ENCODE assay signal across 18 cellular contexts in genomic region chr10:11326241-11326640, GRCh38.
DNase-seq lines count a peak whose midpoint lies in the region; ATAC-seq and TF ChIP-seq lines count a peak whose summit lies in the region.
"Had no signal": no experiment of that assay in that cellular context is flagged by ENCODE, and none has a peak within 500 bp of the region (broad histone marks: within the 10 kb centered on the region; RNA-seq: fewer than 3 reads in every experiment).

No MANE protein-coding gene starts in this region.

- peaks cover 23% of the 10 kb centered on the region for H3K4me1 Mint-ChIP-seq in activated CD4-positive, alpha-beta memory T cell treated with anti-CD3 and anti-CD28 coated beads, Interleukin-2, amount 10 ng/mL, durations not matched to agents 7 days and 5 days
- peaks cover 45% of the 10 kb centered on the region for H3K4me1 Mint-ChIP-seq in activated CD4-positive, alpha-beta memory T cell treated with anti-CD3 and anti-CD28 coated beads for 36 hours (ENCODE audit: low read depth)
- peaks cover 31% of the 10 kb centered on the region for H3K4me1 Mint-ChIP-seq in central memory CD8-positive, alpha-beta T cell

- POLR2A ChIA-PET in activated CD4-positive, alpha-beta memory T cell treated with anti-CD3 and anti-CD28 coated beads, Interleukin-2, amount 10 ng/mL, durations not matched to agents 7 days and 5 days (lab: Charles Lee): interaction anchor here (0.7 to 3.9 kb wide), 3 partner anchors 9 to 13 kb away, joined by 3 to 18 read pairs (median 7); no protein-coding TSS in a partner anchor
- POLR2A ChIA-PET in activated CD4-positive, alpha-beta memory T cell treated with anti-CD3 and anti-CD28 coated beads for 36 hours (lab: Charles Lee): interaction anchor here (0.7 kb wide), 1 partner anchor 39 kb away, joined by 3 read pairs; no protein-coding TSS in a partner anchor

- H3K4me1 ChIP-seq in HUES48 (ENCODE audit: control insufficient read depth, insufficient read depth, low read length): peaks cover 30% of the 10 kb centered on the region
- H3K4me1 ChIP-seq: psoas muscle had no signal

- DNase-seq in activated CD4-positive, alpha-beta memory T cell treated with anti-CD3 and anti-CD28 coated beads, Interleukin-2, amount 10 ng/mL, durations not matched to agents 7 days and 5 days: no peak
- no peak for DNase-seq in activated CD4-positive, alpha-beta memory T cell treated with anti-CD3 and anti-CD28 coated beads for 36 hours
- DNase-seq in central memory CD8-positive, alpha-beta T cell (ENCODE audit: low spot score in 2 of 2): no peak
- DNase-seq in omental fat pad (ENCODE audit: low spot score) (no peak), GOT3 (lab: John Stamatoyannopoulos, UW) (no peak)
- DNase-seq in stimulated activated CD4-positive, alpha-beta T cell treated with anti-CD3 and anti-CD28 coated beads, Interleukin-1b, Interleukin-23, amount 100 ng/mL, for 48 hours: no peak
- DNase-seq: activated naive CD8-positive, alpha-beta T cell treated with anti-CD3 and anti-CD28 coated beads, Interleukin-2, amount 10 ng/mL, durations not matched to agents 7 days and 5 days; DND-41; left lung; NCI-H146; NCI-H748 treated with DMSO at 0.1 percent for 48 hours; OCI-M1; psoas muscle; SJCRH30 had no signal

- H3K4me3 ChIP-seq in HUES48 (ENCODE audit: low read depth, low read length): no peak overlapping the region
- H3K4me3 ChIP-seq: left lung, psoas muscle, SJCRH30, tibial nerve had no signal

- ATAC-seq in central memory CD8-positive, alpha-beta T cell (replicated peaks; ENCODE audit: extremely low read depth, poor library complexity, severe bottlenecking): no peak
- ATAC-seq in omental fat pad (ENCODE audit: low FRiP score) (peak; percentile 27), SK-N-SH treated with all-trans-retinoic acid at 6 μM for 48 hours (no peak)
- ATAC-seq: psoas muscle had no signal

- CTCF ChIA-PET in activated CD4-positive, alpha-beta memory T cell treated with anti-CD3 and anti-CD28 coated beads, Interleukin-2, amount 10 ng/mL, durations not matched to agents 7 days and 5 days (lab: Charles Lee): no interaction called here
- CTCF ChIA-PET in activated CD4-positive, alpha-beta memory T cell treated with anti-CD3 and anti-CD28 coated beads for 36 hours (lab: Charles Lee): interaction anchor here (1.0 kb wide), 1 partner anchor 56 kb away, joined by 3 read pairs; no protein-coding TSS in a partner anchor

- peak overlapping the region; percentile 40 for H3K27ac ChIP-seq in HUES48 (ENCODE audit: low read depth, low read length)
- H3K27ac ChIP-seq: left lung, psoas muscle, SJCRH30 had no signal

- peaks cover 95% of the 10 kb centered on the region for H3K36me3 Mint-ChIP-seq in activated CD4-positive, alpha-beta memory T cell treated with anti-CD3 and anti-CD28 coated beads, Interleukin-2, amount 10 ng/mL, durations not matched to agents 7 days and 5 days (ENCODE audit: low read depth)
- peaks cover 57% of the 10 kb centered on the region for H3K36me3 Mint-ChIP-seq in activated CD4-positive, alpha-beta memory T cell treated with anti-CD3 and anti-CD28 coated beads for 36 hours
- peaks cover 93% of the 10 kb centered on the region for H3K36me3 Mint-ChIP-seq in central memory CD8-positive, alpha-beta T cell (ENCODE audit: insufficient read depth)

- H3K9ac ChIP-seq in HUES48 (ENCODE audit: low read depth, low read length): no peak overlapping the region

- H3K27me3 Mint-ChIP-seq in activated CD4-positive, alpha-beta memory T cell treated with anti-CD3 and anti-CD28 coated beads, Interleukin-2, amount 10 ng/mL, durations not matched to agents 7 days and 5 days: no peaks in the 10 kb centered on the region
- H3K27me3 Mint-ChIP-seq in activated CD4-positive, alpha-beta memory T cell treated with anti-CD3 and anti-CD28 coated beads for 36 hours: no peaks in the 10 kb centered on the region
- no peaks in the 10 kb centered on the region for H3K27me3 Mint-ChIP-seq in central memory CD8-positive, alpha-beta T cell
- H3K27me3 Mint-ChIP-seq: activated naive CD8-positive, alpha-beta T cell treated with anti-CD3 and anti-CD28 coated beads, Interleukin-2, amount 10 ng/mL, durations not matched to agents 7 days and 5 days had no signal

- TF ChIP-seq CTCF in omental fat pad (IDR thresholded peaks at IDR 0.05): no peak

- intact Hi-C loops in activated CD4-positive, alpha-beta memory T cell treated with anti-CD3 and anti-CD28 coated beads for 36 hours (cut with micrococcal nuclease): no loop called here

- H3K36me3 ChIP-seq in HUES48 (ENCODE audit: control insufficient read depth, insufficient read depth, low read length): peaks cover 5% of the 10 kb centered on the region

- no peak overlapping the region for H3K4me3 Mint-ChIP-seq in activated CD4-positive, alpha-beta memory T cell treated with anti-CD3 and anti-CD28 coated beads, Interleukin-2, amount 10 ng/mL, durations not matched to agents 7 days and 5 days
- no peak overlapping the region for H3K4me3 Mint-ChIP-seq in activated CD4-positive, alpha-beta memory T cell treated with anti-CD3 and anti-CD28 coated beads for 36 hours
- H3K4me3 Mint-ChIP-seq in central memory CD8-positive, alpha-beta T cell: peak overlapping the region; percentile 19
- H3K4me3 Mint-ChIP-seq: activated naive CD8-positive, alpha-beta T cell treated with anti-CD3 and anti-CD28 coated beads, Interleukin-2, amount 10 ng/mL, durations not matched to agents 7 days and 5 days; CD14-positive monocyte had no signal

- no peaks in the 10 kb centered on the region for H3K27me3 ChIP-seq in HUES48 (ENCODE audit: control insufficient read depth, insufficient read depth, low read length)
- H3K27me3 ChIP-seq: left lung, SJCRH30, tibial nerve had no signal

- H3K9me3 ChIP-seq in HUES48 (ENCODE audit: control insufficient read depth, insufficient read depth, low read length): no peaks in the 10 kb centered on the region
- H3K9me3 ChIP-seq: left lung, psoas muscle, SJCRH30, tibial nerve had no signal

- peak overlapping the region; percentile 33 for H3K27ac Mint-ChIP-seq in activated CD4-positive, alpha-beta memory T cell treated with anti-CD3 and anti-CD28 coated beads, Interleukin-2, amount 10 ng/mL, durations not matched to agents 7 days and 5 days
- H3K27ac Mint-ChIP-seq in activated CD4-positive, alpha-beta memory T cell treated with anti-CD3 and anti-CD28 coated beads for 36 hours: no peak overlapping the region
- H3K27ac Mint-ChIP-seq in central memory CD8-positive, alpha-beta T cell (ENCODE audit: low read depth): peak overlapping the region; percentile 46

- no peaks in the 10 kb centered on the region for H3K9me3 Mint-ChIP-seq in activated CD4-positive, alpha-beta memory T cell treated with anti-CD3 and anti-CD28 coated beads, Interleukin-2, amount 10 ng/mL, durations not matched to agents 7 days and 5 days
- no peaks in the 10 kb centered on the region for H3K9me3 Mint-ChIP-seq in activated CD4-positive, alpha-beta memory T cell treated with anti-CD3 and anti-CD28 coated beads for 36 hours
- no peaks in the 10 kb centered on the region for H3K9me3 Mint-ChIP-seq in central memory CD8-positive, alpha-beta T cell
- H3K9me3 Mint-ChIP-seq: activated naive CD8-positive, alpha-beta T cell treated with anti-CD3 and anti-CD28 coated beads, Interleukin-2, amount 10 ng/mL, durations not matched to agents 7 days and 5 days; CD14-positive monocyte had no signal

TF ChIP-seq in SK-N-SH treated with all-trans-retinoic acid at 6 μM for 48 hours, 23 proteins besides CTCF, POLR2A, EP300 and RAD21:
- TF ChIP-seq ZC3H10 (CRISPR knock-in tag; IDR thresholded peaks at IDR 0.05) (no peak), CREB5 (CRISPR knock-in tag; IDR thresholded peaks at IDR 0.05; ENCODE audit: low read depth) (no peak), ZNF70 (CRISPR knock-in tag; IDR thresholded peaks at IDR 0.05) (no peak), ZNF565 (CRISPR knock-in tag; conservative IDR thresholded peaks at IDR 0.05; ENCODE audit: low read depth) (no peak), CSRNP3 (CRISPR knock-in tag; IDR thresholded peaks at IDR 0.05) (no peak), ARNTL (CRISPR knock-in tag; IDR thresholded peaks at IDR 0.05; ENCODE audit: borderline replicate concordance, low read depth) (no peak), BACH2 (CRISPR knock-in tag; IDR thresholded peaks at IDR 0.05; ENCODE audit: borderline replicate concordance) (no peak), PPARA (CRISPR knock-in tag; IDR thresholded peaks at IDR 0.05; ENCODE audit: borderline replicate concordance) (no peak), ZFP30 (CRISPR knock-in tag; IDR thresholded peaks at IDR 0.05) (no peak), ZNF8 (CRISPR knock-in tag; IDR thresholded peaks at IDR 0.05) (no peak), ISL1 (CRISPR knock-in tag; IDR thresholded peaks at IDR 0.05) (no peak)
